ENCODE assay signal across 30 cellular contexts in the genomic region with DNA sequence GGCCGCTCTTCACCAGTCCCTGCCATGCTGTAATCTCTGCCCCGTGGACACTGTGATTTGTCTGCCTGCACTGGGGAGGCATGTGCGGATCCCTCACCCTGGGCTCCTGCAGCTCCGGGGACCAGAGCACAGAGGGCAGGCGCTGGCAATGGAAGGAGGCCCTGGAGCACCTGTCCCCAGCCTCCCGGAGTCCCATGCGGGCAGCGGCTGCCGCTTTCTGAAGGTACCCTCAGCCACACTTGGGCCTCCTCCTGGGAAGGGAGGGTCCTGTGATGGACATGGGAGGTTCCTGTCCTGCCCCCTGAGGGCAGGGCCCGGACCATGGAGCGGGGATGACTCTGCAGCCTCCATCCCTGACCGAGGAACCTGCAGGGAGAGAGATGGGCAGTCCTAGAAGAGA.
"Had no signal": no experiment of that assay in that cellular context is flagged by ENCODE, and none has a peak within 500 bp of the region (broad histone marks: within the 10 kb centered on the region; RNA-seq: fewer than 3 reads in every experiment).

No MANE protein-coding gene starts in this region.

- H3K9me3 ChIP-seq: MG63 had no signal

- H3K4me2 ChIP-seq: KMS-11 had no signal

- H3K4me3 ChIP-seq: MG63 had no signal

- H3K27me3 ChIP-seq: MG63 had no signal

- H3K36me3 ChIP-seq: MG63 had no signal

- H3K27ac ChIP-seq: KMS-11 had no signal

- H3K9ac ChIP-seq: KMS-11 had no signal

- DNase-seq: Karpas-422, Kasumi-1, KG1, MG63, MM.1S, MV-4-11, NCI-H1048, NCI-H1092, NCI-H1092 treated with DMSO at 0.1 percent for 48 hours, NCI-H1105, NCI-H1417, NCI-H1417 treated with DMSO at 0.1 percent for 48 hours, NCI-H1436, NCI-H1436 treated with DMSO at 0.1 percent for 48 hours, NCI-H146, NCI-H1694 treated with DMSO at 0.1 percent for 48 hours, NCI-H187, NCI-H187 treated with DMSO at 0.1 percent for 48 hours, NCI-H1930, NCI-H2029 treated with DMSO at 0.1 percent for 48 hours, NCI-H2081, NCI-H2081 treated with DMSO at 0.1 percent for 48 hours, NCI-H2107, NCI-H2171, NCI-H2227 treated with DMSO at 0.1 percent for 48 hours, NCI-H226, NCI-H446, NCI-H446 treated with DMSO at 0.1 percent for 48 hours, NCI-H510A had no signal
